In genomic region chr1:232629250-232630046, GRCh38 we compare ENCODE assay signal across 8 cellular contexts.
DNase-seq lines count a peak whose midpoint lies in the region; ATAC-seq lines count a peak whose summit lies in the region.

No MANE protein-coding gene starts in this region.

- no peaks in the 10 kb centered on the region for H3K36me3 Mint-ChIP-seq in activated naive CD8-positive, alpha-beta T cell treated with anti-CD3 and anti-CD28 coated beads, Interleukin-2, amount 50 U/mL, for 24 hours (ENCODE audit: low read depth)

- peak overlapping the region; percentile 79 for H3K4me3 Mint-ChIP-seq in activated naive CD8-positive, alpha-beta T cell treated with anti-CD3 and anti-CD28 coated beads, Interleukin-2, amount 50 U/mL, for 24 hours

- peak; percentile 43 for ATAC-seq in HG02840 (IDR thresholded peaks at IDR 0.05; ENCODE audit: low FRiP score, unreplicated experiment)
- peak; percentile 38 for ATAC-seq in activated naive CD8-positive, alpha-beta T cell treated with anti-CD3 and anti-CD28 coated beads, Interleukin-2, amount 50 U/mL, for 24 hours

- peak overlapping the region; percentile 73 for H3K27ac Mint-ChIP-seq in activated naive CD8-positive, alpha-beta T cell treated with anti-CD3 and anti-CD28 coated beads, Interleukin-2, amount 50 U/mL, for 24 hours

- peak overlapping the region; percentile 61 for H3K4me3 ChIP-seq in iPS-11a (ENCODE audit: low read depth, low read length)
- H3K4me3 ChIP-seq in skeletal muscle cell (ENCODE audit: low read depth, low read length), result peak overlapping the region; percentile 62

- H3K4me1 Mint-ChIP-seq in activated naive CD8-positive, alpha-beta T cell treated with anti-CD3 and anti-CD28 coated beads, Interleukin-2, amount 50 U/mL, for 24 hours, result peaks cover 32% of the 10 kb centered on the region

- DNase-seq in NOMO-1 treated with DMSO at 0.1 percent for 48 hours (lab: John Stamatoyannopoulos, UW; ENCODE audit: unreplicated experiment) (peak; percentile 29), NOMO-1 treated with dmso at 0.1 percent for 144 hours (lab: John Stamatoyannopoulos, UW; ENCODE audit: unreplicated experiment) (no peak), NCI-H69 (lab: John Stamatoyannopoulos, UW) (peak; percentile 71), skeletal muscle cell (ENCODE audit: low read depth) (no peak), OCI-M1 (lab: John Stamatoyannopoulos, UW) (no peak)
- peak; percentile 23 for DNase-seq in activated naive CD8-positive, alpha-beta T cell treated with anti-CD3 and anti-CD28 coated beads, Interleukin-2, amount 50 U/mL, for 24 hours

- peaks cover 14% of the 10 kb centered on the region for H3K27me3 Mint-ChIP-seq in activated naive CD8-positive, alpha-beta T cell treated with anti-CD3 and anti-CD28 coated beads, Interleukin-2, amount 50 U/mL, for 24 hours

- H3K9me3 Mint-ChIP-seq in activated naive CD8-positive, alpha-beta T cell treated with anti-CD3 and anti-CD28 coated beads, Interleukin-2, amount 50 U/mL, for 24 hours, result no peaks in the 10 kb centered on the region

Comparison
In these comparisons a context has a peak if more than half of its experiments do, and no peak if none do; other contexts are left out.
1. DNase-seq: peak in NOMO-1 treated with DMSO at 0.1 percent for 48 hours (single experiment), NCI-H69 (single experiment) and activated naive CD8-positive, alpha-beta T cell treated with anti-CD3 and anti-CD28 coated beads, Interleukin-2, amount 50 U/mL, for 24 hours (single experiment); none in NOMO-1 treated with dmso at 0.1 percent for 144 hours (single experiment), skeletal muscle cell (single experiment) and OCI-M1 (single experiment).